Comparison of ENCODE assay signal across 8 cellular contexts in the genomic region with DNA sequence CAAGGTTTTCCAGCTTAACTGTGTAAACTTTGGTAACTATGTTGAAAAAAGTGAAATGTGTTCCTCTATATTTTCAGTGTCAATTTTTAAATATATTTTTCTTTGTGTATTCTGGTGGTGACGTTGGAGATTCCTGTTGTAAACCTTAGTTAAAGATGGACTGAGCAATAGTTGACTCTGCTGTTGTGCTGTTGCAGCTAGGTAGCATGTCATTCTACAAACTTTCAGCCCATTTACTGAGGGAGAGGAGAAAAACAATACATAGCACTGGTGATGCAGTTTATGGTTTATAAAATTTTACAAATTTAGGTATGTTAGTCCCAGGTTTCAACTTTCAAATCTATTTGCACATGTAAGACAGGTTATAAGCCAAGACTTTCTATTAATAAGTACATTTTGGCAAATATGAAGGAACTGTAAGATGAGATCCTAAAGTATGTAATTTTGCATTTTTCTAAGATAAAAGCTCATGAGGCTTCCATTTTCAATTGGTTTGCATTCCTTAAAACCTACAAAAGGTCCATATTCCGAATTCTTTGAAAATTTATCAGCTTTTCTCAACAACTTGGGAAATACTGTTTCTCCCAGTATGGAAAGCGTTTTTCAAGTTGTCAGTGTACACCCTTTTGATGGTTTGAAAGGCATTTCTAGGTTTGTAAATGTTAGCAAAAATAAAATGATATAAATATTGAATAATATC. TPM values are rescaled to one million over a fixed set of nuclear protein-coding genes. Genes with fewer than 3 reads are reported as not detected.
DNase-seq lines count a peak whose midpoint lies in the region; ATAC-seq, FAIRE-seq and TF ChIP-seq lines count a peak whose summit lies in the region.

No MANE protein-coding gene starts in this region.

- peaks cover 52% of the 10 kb centered on the region for H3K79me2 ChIP-seq in astrocyte (ENCODE audit: insufficient read depth, low read length)
- peaks cover 44% of the 10 kb centered on the region for H3K79me2 ChIP-seq in HepG2 (ENCODE audit: insufficient read depth, low read length)

- FAIRE-seq in astrocyte (lab: Jason Lieb, UNC) (peak; percentile 5), HepG2 (lab: Jason Lieb, UNC) (no peak)

- H3K4me3 ChIP-seq in right atrium auricular region (peak overlapping the region; percentile 71 to 78), astrocyte (ENCODE audit: insufficient read depth, low read depth, low read length) (peak overlapping the region; percentile 92), HepG2 (replicated peaks in 1 of 3; ENCODE audit: insufficient read depth in 1 of 3, low read depth in 2 of 3, low read length in 3 of 3) (peak overlapping the region; percentile 72 to 91 (median 84); a peak in 5 of 6 replicates)

- H2AFZ ChIP-seq in astrocyte (ENCODE audit: low read depth, low read length) (no peak overlapping the region), HepG2 (ENCODE audit: low read length) (no peak overlapping the region)

- H3K36me3 ChIP-seq in right atrium auricular region (no peaks in the 10 kb centered on the region), astrocyte (ENCODE audit: insufficient read depth, low read length) (no peaks in the 10 kb centered on the region), HepG2 (replicated peaks in 1 of 2; ENCODE audit: control insufficient read depth in 1 of 2, insufficient read depth in 2 of 2, low read length in 2 of 2) (no peaks in the 10 kb centered on the region)

- no peak for TF ChIP-seq EP300 in HepG2 (IDR thresholded peaks at IDR 0.05; ENCODE audit: low read depth in 2 of 2, low read length in 2 of 2)
- TF ChIP-seq EP300 in HepG2 (CRISPR knock-in tag; IDR thresholded peaks at IDR 0.05; ENCODE audit: borderline replicate concordance), result no peak

- no peaks in the 10 kb centered on the region for H3K27me3 Mint-ChIP-seq in astrocyte (ENCODE audit: low read depth, unreplicated experiment)

- TSS peak; percentile 59 for BruUV-seq in HepG2 (replicated peaks; lab: Mats Ljungman, UMichigan)

- H3K9me3 ChIP-seq in right atrium auricular region (no peaks in the 10 kb centered on the region), astrocyte (ENCODE audit: insufficient read depth, low read depth, low read length) (no peaks in the 10 kb centered on the region), HepG2 (ENCODE audit: low read length) (no peaks in the 10 kb centered on the region)

- no peak for TF ChIP-seq RAD21 in HepG2 (CRISPR knock-in tag; IDR thresholded peaks at IDR 0.05)

- no peaks in the 10 kb centered on the region for H3K9me3 Mint-ChIP-seq in astrocyte (ENCODE audit: unreplicated experiment)

- peak overlapping the region; percentile 98 for H3K9ac ChIP-seq in astrocyte (ENCODE audit: low read length)
- peak overlapping the region; percentile 91; the same call in 1 of the 2 replicates for H3K9ac ChIP-seq in HepG2 (ENCODE audit: insufficient read depth, low read depth, low read length)

- no peak for TF ChIP-seq POLR2A in HepG2 (IDR thresholded peaks at IDR 0.05; ENCODE audit: insufficient read depth in 1 of 2, low read depth in 2 of 2, low read length in 2 of 2)

- 64% methylated on average over 3 of the region's 3 CpGs for WGBS in HepG2 (ENCODE audit: low lambda C conversion rate)

- CTCF ChIA-PET in HepG2 (lab: Yijun Ruan, JAX; ENCODE audit: low intra/inter-chr PET ratio, low total read pairs), result no interaction called here

- H4K20me1 ChIP-seq in astrocyte (ENCODE audit: insufficient read depth, low read length), result peaks cover 13% of the 10 kb centered on the region
- H4K20me1 ChIP-seq in HepG2 (ENCODE audit: insufficient read depth, low read length), result peaks cover 5% of the 10 kb centered on the region; the same call in 1 of the 2 replicates

- H3K4me2 ChIP-seq in astrocyte (ENCODE audit: low read length) (peak overlapping the region; percentile 99), HepG2 (ENCODE audit: low read depth, low read length) (peak overlapping the region; percentile 90)

- H3K4me1 ChIP-seq in right atrium auricular region (peaks cover 0 to 39% of the 10 kb centered on the region in 2 donors), astrocyte (ENCODE audit: insufficient read depth, low read length) (peaks cover 38% of the 10 kb centered on the region), HepG2 (ENCODE audit: insufficient read depth, low read length) (peaks cover 63% of the 10 kb centered on the region)

- no peak overlapping the region for H3K27ac ChIP-seq in right atrium auricular region
- H3K27ac ChIP-seq in astrocyte (ENCODE audit: low read depth, low read length), result peak overlapping the region; percentile 30
- no peak overlapping the region for H3K27ac ChIP-seq in HepG2 (ENCODE audit: extremely low read length, insufficient read depth, low read length)

- POLR2A ChIA-PET in HepG2 (lab: Yijun Ruan, JAX), result no interaction called here

- no peaks in the 10 kb centered on the region for H3K27me3 ChIP-seq in right atrium auricular region
- H3K27me3 ChIP-seq in astrocyte (ENCODE audit: insufficient read depth, low read length), result no peaks in the 10 kb centered on the region
- no peaks in the 10 kb centered on the region; a peak in 1 of 5 replicates for H3K27me3 ChIP-seq in HepG2 (ENCODE audit: control insufficient read depth in 1 of 2, insufficient read depth in 2 of 2, low read length in 2 of 2)

- no peak for TF ChIP-seq CTCF in right atrium auricular region (IDR thresholded peaks at IDR 0.05)
- no peak for TF ChIP-seq CTCF in astrocyte (IDR thresholded peaks at IDR 0.05; ENCODE audit: insufficient read depth, low read depth, low read length)
- TF ChIP-seq CTCF in HepG2 (CRISPR knock-in tag; IDR thresholded peaks at IDR 0.05), result no peak

- intact Hi-C loops in Right ventricle myocardium inferior (cut with DNase I) (loop anchor here (5.0 kb wide), 1 partner anchor 45 kb away; no protein-coding TSS in a partner anchor), HepG2 (cut with micrococcal nuclease; ENCODE audit: unreplicated experiment) (loop anchor here (5.0 kb wide), 2 partner anchors 60 kb away; no protein-coding TSS in a partner anchor)

- no peaks in the 10 kb centered on the region for H3K36me3 Mint-ChIP-seq in astrocyte (ENCODE audit: low read depth, unreplicated experiment)

- in situ Hi-C loops in HepG2 (cut with HindIII; ENCODE audit: extremely low pct_ligation_motif_present, low pct_unique_long_range_greater_than_20kb) (no loop called here), KBM-7 (cut with MboI; ENCODE audit: low pct_unique_long_range_greater_than_20kb, low sequenced_read_pairs) (no loop called here)

- peak overlapping the region; percentile 94 for H3K27ac Mint-ChIP-seq in astrocyte (ENCODE audit: unreplicated experiment)

- H3K4me1 Mint-ChIP-seq in astrocyte (ENCODE audit: low read depth, unreplicated experiment), result peaks cover 33% of the 10 kb centered on the region

- ATAC-seq in Right ventricle myocardium inferior (no peak), HepG2 (no peak), GM18858 (IDR thresholded peaks at IDR 0.05; ENCODE audit: unreplicated experiment) (no peak), GM18861 (IDR thresholded peaks at IDR 0.05; ENCODE audit: unreplicated experiment) (no peak)

- peak overlapping the region; percentile 97 for H3K4me3 Mint-ChIP-seq in astrocyte (ENCODE audit: unreplicated experiment)

- DNase-seq in right atrium auricular region (ENCODE audit: low spot score) (no peak), Right ventricle myocardium inferior (ENCODE audit: missing footprints) (no peak), astrocyte (ENCODE audit: low read depth) (peak; percentile 44), HepG2 (ENCODE audit: low spot score) (no peak), KBM-7 (no peak)
- DNase-seq in activated effector memory CD4-positive, alpha-beta T cell treated with Interleukin-2 at 50 U/mL for 16 hours, result no peak

TF ChIP-seq in HepG2, 621 proteins besides CTCF, POLR2A, EP300 and RAD21 (continues in another document):
- TF ChIP-seq NONO (IDR thresholded peaks at IDR 0.05), result no peak
- TF ChIP-seq NONO (CRISPR knock-in tag; conservative IDR thresholded peaks at IDR 0.05), result no peak
- no peak for TF ChIP-seq ZKSCAN8 (CRISPR knock-in tag; IDR thresholded peaks at IDR 0.05; ENCODE audit: borderline replicate concordance)
- no peak for TF ChIP-seq KLF9 (CRISPR knock-in tag; IDR thresholded peaks at IDR 0.05; ENCODE audit: low read depth)

RNA-seq across cellular contexts. Expression of a gene that starts 1.5 kb away (rescaled TPM):
- total RNA-seq in right atrium auricular region (10 to 100 TPM; 27.8 to 29.0 TPM), Right ventricle myocardium inferior (36.4 TPM), astrocyte (79.1 and 90.5 TPM in 2 replicates), HepG2 (2016; rRNA removed; fragmentation: Illumina TruSeq; extraction: Trizol) (32.0 and 32.6 TPM in 2 replicates)
- 5.4 and 6.5 TPM in 2 replicates for total RNA-seq in HepG2 (2016; cell fraction: cytosol; rRNA removed; fragmentation: Illumina TruSeq; extraction: Trizol; ENCODE audit: low read depth)
- total RNA-seq in HepG2 (2016; cell fraction: insoluble cytoplasmic fraction; rRNA removed; fragmentation: Illumina TruSeq; extraction: Trizol), result 32.5 and 33.8 TPM in 2 replicates
- 11.7 and 12.3 TPM in 2 replicates for total RNA-seq in HepG2 (2016; cell fraction: membrane; rRNA removed; fragmentation: Illumina TruSeq; extraction: Trizol)
- total RNA-seq in HepG2 (2016; cell fraction: nucleus; rRNA removed; fragmentation: Illumina TruSeq; extraction: Trizol), result 28.6 and 29.3 TPM in 2 replicates
- polyA plus RNA-seq in HepG2 (2011; rRNA removed), result 22.8 and 23.2 TPM in 2 replicates
- 11.6 and 13.3 TPM in 2 replicates for polyA plus RNA-seq in HepG2 (2011; cell fraction: cytosol; rRNA removed)
- 5.7 and 6.8 TPM in 2 replicates for polyA plus RNA-seq in HepG2 (2011; cell fraction: nucleus; rRNA removed)
- polyA plus RNA-seq in HepG2 (2012), result 19.8 and 27.5 TPM in 2 replicates
- 4.3 and 5.2 TPM in 2 replicates for polyA plus RNA-seq in HepG2 (2016; cell fraction: cytosol; fragmentation: Illumina TruSeq; extraction: Trizol; ENCODE audit: low read depth)
- polyA plus RNA-seq in HepG2 (2016; cell fraction: insoluble cytoplasmic fraction; fragmentation: Illumina TruSeq; extraction: Trizol; ENCODE audit: low read depth), result 27.0 and 28.4 TPM in 2 replicates
- 9.5 TPM in 2 replicates for polyA plus RNA-seq in HepG2 (2016; cell fraction: membrane; fragmentation: Illumina TruSeq; extraction: Trizol; ENCODE audit: low read depth)
- polyA plus RNA-seq in HepG2 (2016; cell fraction: nucleus; fragmentation: Illumina TruSeq; extraction: Trizol; ENCODE audit: insufficient read depth, low read depth), result 31.9 and 33.1 TPM in 2 replicates
- polyA minus RNA-seq in HepG2 (2011; rRNA and poly(A)+ RNA removed; ENCODE audit: low replicate concordance), result 26.2 and 77.2 TPM in 2 replicates
- polyA minus RNA-seq in HepG2 (2011; cell fraction: cytosol; rRNA and poly(A)+ RNA removed), result 21.9 and 24.7 TPM in 2 replicates
- 20.2 and 23.6 TPM in 2 replicates for polyA minus RNA-seq in HepG2 (2011; cell fraction: nucleus; rRNA and poly(A)+ RNA removed)
